In genomic region chr12:131219173-131220006, GRCh38 we compare ENCODE assay signal across 22 cellular contexts.
DNase-seq lines count a peak whose midpoint lies in the region; ATAC-seq, FAIRE-seq and TF ChIP-seq lines count a peak whose summit lies in the region.
"Had no signal": no experiment of that assay in that cellular context is flagged by ENCODE, and none has a peak within 500 bp of the region (broad histone marks: within the 10 kb centered on the region; RNA-seq: fewer than 3 reads in every experiment).

No MANE protein-coding gene starts in this region.

- no peak overlapping the region for H3K56ac ChIP-seq in H1 (replicated peaks; ENCODE audit: insufficient read length, low read depth, low read length)

- H3K4me2 ChIP-seq in HCT116 (ENCODE audit: low read length): peak overlapping the region; percentile 69; the same call in 1 of the 2 replicates
- peak overlapping the region in 1 of 2 experiments; percentile 49; a peak in 1 of 4 replicates for H3K4me2 ChIP-seq in H1 (ENCODE audit: insufficient read depth in 1 of 2, low read depth in 2 of 2, low read length in 2 of 2)
- H3K4me2 ChIP-seq: PC-9 had no signal

- H4K5ac ChIP-seq in H1 (ENCODE audit: insufficient read length, low read depth, low read length): no peak overlapping the region

- H4K20me1 ChIP-seq in HCT116 (ENCODE audit: insufficient read depth): no peaks in the 10 kb centered on the region
- H4K20me1 ChIP-seq in H1 (replicated peaks in 1 of 2; ENCODE audit: control insufficient read depth in 1 of 2, insufficient read depth in 2 of 2, low read length in 2 of 2): no peaks in the 10 kb centered on the region

- H3K14ac ChIP-seq in H1 (ENCODE audit: insufficient read length): no peak overlapping the region

- no peak overlapping the region for H2BK15ac ChIP-seq in H1 (ENCODE audit: low read length)

- no peak overlapping the region for H3K4ac ChIP-seq in H1 (replicated peaks; ENCODE audit: insufficient read length, low read depth, low read length)

- POLR2A ChIA-PET in HCT116 (lab: Charles Lee) (no interaction called here), H1 (lab: Charles Lee; ENCODE audit: partially characterized antibody) (interaction anchor here (1.8 kb wide), 1 partner anchor 11 kb away, joined by 9 read pairs; no protein-coding TSS in a partner anchor)

- H3K4me1 ChIP-seq in HCT116 (ENCODE audit: control insufficient read depth in 1 of 2, insufficient read depth in 2 of 2, low read length in 2 of 2): peaks cover 12 to 22% of the 10 kb centered on the region in 2 experiments; a peak in 3 of 4 replicates
- peaks cover 4 to 27% (median 20%) of the 10 kb centered on the region in 4 experiments for H3K4me1 ChIP-seq in H1 (replicated peaks in 1 of 4; ENCODE audit: control insufficient read depth in 3 of 4, insufficient read depth in 4 of 4, low read length in 3 of 4)
- peaks cover 0 to 16% (median 0%) of the 10 kb centered on the region in 6 donors for H3K4me1 ChIP-seq in spleen

- no peaks in the 10 kb centered on the region for H3K79me1 ChIP-seq in H1 (ENCODE audit: low read depth, low read length)

- peak overlapping the region; percentile 80; the same call in 1 of the 2 replicates for H4K8ac ChIP-seq in H1 (ENCODE audit: extremely low read depth, insufficient read depth, low read length)

- no peak overlapping the region for H2BK120ac ChIP-seq in H1 (replicated peaks; ENCODE audit: low read depth, low read length)

- peak overlapping the region; percentile 19 for H3K18ac ChIP-seq in H1 (ENCODE audit: extremely low read depth, low read length)

- no peak for TF ChIP-seq POLR2A in HCT116 (IDR thresholded peaks at IDR 0.05; ENCODE audit: borderline replicate concordance, extremely low read depth, insufficient read depth, insufficient read length)
- TF ChIP-seq POLR2A in H1 (IDR thresholded peaks at IDR 0.05; ENCODE audit: control extremely low read depth in 1 of 2, low read depth in 2 of 2, low read length in 2 of 2): no peak
- no peak for TF ChIP-seq POLR2A in spleen (IDR thresholded peaks at IDR 0.05)

- H3K27me3 ChIP-seq in HCT116 (ENCODE audit: insufficient read depth, low read length) (no peaks in the 10 kb centered on the region), H1 (replicated peaks in 1 of 4; ENCODE audit: control insufficient read depth in 3 of 4, extremely low read depth in 1 of 4, insufficient read depth in 3 of 4, low read length in 3 of 4) (no peaks in the 10 kb centered on the region; a peak in 1 of 7 replicates), spleen (replicated peaks in 1 of 7) (peaks cover 0 to 82% (median 12%) of the 10 kb centered on the region in 7 donors)
- H3K27me3 ChIP-seq: ovary had no signal

- H2AFZ ChIP-seq in HCT116 (ENCODE audit: low read depth, low read length, poor library complexity, severe bottlenecking) (no peak overlapping the region), H1 (ENCODE audit: low read length) (no peak overlapping the region)
- H2AFZ ChIP-seq: PC-9 had no signal

- intact Hi-C loops in HCT116 (cut with micrococcal nuclease) (no loop called here), spleen (cut with DNase I; ENCODE audit: low total_unique reads) (no loop called here)

- H3K36me3 ChIP-seq in HCT116 (ENCODE audit: control insufficient read depth in 1 of 2, insufficient read depth in 2 of 2, low read length in 2 of 2): no peaks in the 10 kb centered on the region
- H3K36me3 ChIP-seq in H1 (ENCODE audit: control insufficient read depth in 2 of 4, insufficient read depth in 4 of 4, low read length in 3 of 4): no peaks in the 10 kb centered on the region
- no peaks in the 10 kb centered on the region for H3K36me3 ChIP-seq in spleen
- H3K36me3 ChIP-seq: ovary had no signal

- H3K4me3 ChIP-seq in HCT116 (replicated peaks in 1 of 2; ENCODE audit: low read depth in 1 of 2, low read length in 2 of 2) (no peak overlapping the region), H1 (ENCODE audit: extremely low read depth in 1 of 4, insufficient read depth in 2 of 4, low read depth in 3 of 4, low read length in 4 of 4) (no peak overlapping the region), spleen (no peak overlapping the region)
- H3K4me3 ChIP-seq: ovary, PC-9 had no signal

- H3K27ac ChIP-seq in HCT116 (ENCODE audit: low read depth, low read length) (no peak overlapping the region; the same call in 1 of the 2 replicates), H1 (ENCODE audit: low read depth, low read length) (no peak overlapping the region), spleen (no peak overlapping the region)
- H3K27ac ChIP-seq: ovary, PC-9 had no signal

- no TSS peak for BruUV-seq in HCT116 (replicated peaks; lab: Mats Ljungman, UMichigan)

- H3K9me2 ChIP-seq in HCT116 (ENCODE audit: insufficient read depth): no peaks in the 10 kb centered on the region

- 82% methylated on average over 9 of the region's 15 CpGs; no CpG with 5 or more reads in 1 of the 2 experiments for WGBS in H1 (ENCODE audit: extremely low coverage in 1 of 2, insufficient coverage in 1 of 2, insufficient read length in 1 of 2, insufficient replicate concordance in 2 of 2, low coverage in 1 of 2, low lambda C conversion rate in 2 of 2, missing lambda C conversion rate in 1 of 2), 2 experiments
- WGBS in spleen, 5 donors: 48 to 71% (median 58%) methylated on average over 10 to 15 of the region's 15 CpGs

- no peaks in the 10 kb centered on the region for H3K79me2 ChIP-seq in HCT116 (ENCODE audit: insufficient read depth, low read length)
- H3K79me2 ChIP-seq in H1 (ENCODE audit: control insufficient read depth in 1 of 2, insufficient read depth in 2 of 2, low read length in 2 of 2): no peaks in the 10 kb centered on the region

- H2BK5ac ChIP-seq in H1 (ENCODE audit: low read depth, low read length): peak overlapping the region; percentile 60; the same call in 1 of the 2 replicates

- H2AK5ac ChIP-seq in H1 (ENCODE audit: low read depth, low read length): 0 out of 2 replicates have a peak overlapping the region, but pooled peaks have one; percentile 39

- H3K9ac ChIP-seq in HCT116 (ENCODE audit: low read length): no peak overlapping the region
- no peak overlapping the region for H3K9ac ChIP-seq in H1 (replicated peaks in 1 of 4; ENCODE audit: extremely low read depth in 1 of 4, low read depth in 3 of 4, low read length in 3 of 4)

- DNase-seq in HCT116 (ENCODE audit: low read depth, low spot score): no peak
- DNase-seq in H1 (ENCODE audit: low read depth in 1 of 2, low spot score in 2 of 2): no peak
- DNase-seq in spleen: peak; percentile 65
- DNase-seq in stimulated activated CD4-positive, alpha-beta T cell treated with anti-CD3 and anti-CD28 coated beads, Interleukin-12 subunit alpha, Interleukin-12 subunit beta, amount 100 ng/mL, for 4 hours: no peak
- DNase-seq: activated CD8-positive, alpha-beta memory T cell treated with anti-CD3 and anti-CD28 coated beads for 24 hours; activated naive CD4-positive, alpha-beta T cell treated with Interleukin-2 at 50 U/mL for 16 hours; amniotic stem cell; CD4-positive, alpha-beta memory T cell; DMS153; GOT3; naive thymus-derived CD4-positive, alpha-beta T cell; NCI-H1092; NCI-H2029; NCI-H446; ovary; PC-9; SIG-M5 had no signal

- CTCF ChIA-PET in HCT116 (lab: Charles Lee) (no interaction called here), H1 (lab: Charles Lee; ENCODE audit: partially characterized antibody) (interaction anchor here (1.6 to 1.9 kb wide), 2 partner anchors 14 to 60 kb away, joined by 4 to 5 read pairs; no protein-coding TSS in a partner anchor)

- H3K9me3 ChIP-seq in HCT116 (ENCODE audit: control insufficient read depth in 1 of 2, insufficient read depth in 1 of 2, low read depth in 1 of 2, low read length in 2 of 2): no peaks in the 10 kb centered on the region
- H3K9me3 ChIP-seq in H1 (ENCODE audit: insufficient read depth in 2 of 2, low read depth in 1 of 2, low read length in 1 of 2): no peaks in the 10 kb centered on the region
- H3K9me3 ChIP-seq in spleen: no peaks in the 10 kb centered on the region
- H3K9me3 ChIP-seq: ovary had no signal

- H3K23ac ChIP-seq in H1 (ENCODE audit: insufficient read length): no peak overlapping the region

- no peak for FAIRE-seq in H1 (lab: Jason Lieb, UNC)
- FAIRE-seq: G401.6, urothelium cell line had no signal

- no peak overlapping the region for H2BK20ac ChIP-seq in H1 (ENCODE audit: low read length)

- no peaks in the 10 kb centered on the region for H3K23me2 ChIP-seq in H1 (ENCODE audit: low read depth, low read length)

- TF ChIP-seq CTCF in HCT116 (IDR thresholded peaks at IDR 0.05 in 2 of 3, conservative IDR thresholded peaks at IDR 0.05 in 1 of 3; ENCODE audit: borderline replicate concordance in 1 of 3, insufficient read depth in 1 of 3, low read depth in 2 of 3, low read length in 2 of 3): no peak
- no peak for TF ChIP-seq CTCF in H1 (IDR thresholded peaks at IDR 0.05; ENCODE audit: control extremely low read depth in 1 of 3, insufficient read depth in 1 of 3, low read depth in 1 of 3, low read length in 3 of 3)
- TF ChIP-seq CTCF in spleen (IDR thresholded peaks at IDR 0.05 in 8 of 11, conservative IDR thresholded peaks at IDR 0.05 in 3 of 11): no peak

- no peak for TF ChIP-seq EP300 in H1 (IDR thresholded peaks at IDR 0.05; ENCODE audit: borderline replicate concordance in 1 of 2, low read depth in 2 of 2, low read length in 2 of 2)

- TF ChIP-seq RAD21 in HCT116 (IDR thresholded peaks at IDR 0.05; ENCODE audit: low read depth): no peak
- no peak for TF ChIP-seq RAD21 in H1 (IDR thresholded peaks at IDR 0.05 in 1 of 2, conservative IDR thresholded peaks at IDR 0.05 in 1 of 2; ENCODE audit: low read depth in 2 of 2, low read length in 2 of 2)

- peak overlapping the region; percentile 68; the same call in 1 of the 2 replicates for H2BK12ac ChIP-seq in H1 (ENCODE audit: low read depth, low read length)

- peak; percentile 15 for ATAC-seq in GM18870 (IDR thresholded peaks at IDR 0.05; ENCODE audit: unreplicated experiment)
- ATAC-seq in HCT116: no peak
- no peak for ATAC-seq in HG03439 (IDR thresholded peaks at IDR 0.05; ENCODE audit: unreplicated experiment)
- ATAC-seq in HG03196 (IDR thresholded peaks at IDR 0.05; ENCODE audit: unreplicated experiment): no peak
- ATAC-seq: naive thymus-derived CD4-positive, alpha-beta T cell had no signal

- no peak overlapping the region for H4K91ac ChIP-seq in H1 (replicated peaks; ENCODE audit: insufficient read length, low read length)

- RAD21 ChIA-PET in HCT116 (lab: Charles Lee; ENCODE audit: low non-redundant PET in 1 of 2, low total read pairs in 2 of 2, uncharacterized antibody in 2 of 2, unreplicated experiment in 2 of 2): no interaction called here

TF ChIP-seq in HCT116, 20 proteins besides CTCF, POLR2A, EP300 and RAD21 (continues in another document):
- no peak for TF ChIP-seq TCF7L2 (IDR thresholded peaks at IDR 0.05; ENCODE audit: borderline replicate concordance, extremely low read depth, insufficient read depth, insufficient read length)
- no peak for TF ChIP-seq ELF1 (IDR thresholded peaks at IDR 0.05; ENCODE audit: borderline replicate concordance, low read depth)

TF ChIP-seq in H1, 55 proteins besides CTCF, POLR2A, EP300 and RAD21 (continues in another document):
- TF ChIP-seq JUN (IDR thresholded peaks at IDR 0.05; ENCODE audit: low read depth, low read length) (no peak), E2F6 (IDR thresholded peaks at IDR 0.05) (no peak)
